In the genomic region with DNA sequence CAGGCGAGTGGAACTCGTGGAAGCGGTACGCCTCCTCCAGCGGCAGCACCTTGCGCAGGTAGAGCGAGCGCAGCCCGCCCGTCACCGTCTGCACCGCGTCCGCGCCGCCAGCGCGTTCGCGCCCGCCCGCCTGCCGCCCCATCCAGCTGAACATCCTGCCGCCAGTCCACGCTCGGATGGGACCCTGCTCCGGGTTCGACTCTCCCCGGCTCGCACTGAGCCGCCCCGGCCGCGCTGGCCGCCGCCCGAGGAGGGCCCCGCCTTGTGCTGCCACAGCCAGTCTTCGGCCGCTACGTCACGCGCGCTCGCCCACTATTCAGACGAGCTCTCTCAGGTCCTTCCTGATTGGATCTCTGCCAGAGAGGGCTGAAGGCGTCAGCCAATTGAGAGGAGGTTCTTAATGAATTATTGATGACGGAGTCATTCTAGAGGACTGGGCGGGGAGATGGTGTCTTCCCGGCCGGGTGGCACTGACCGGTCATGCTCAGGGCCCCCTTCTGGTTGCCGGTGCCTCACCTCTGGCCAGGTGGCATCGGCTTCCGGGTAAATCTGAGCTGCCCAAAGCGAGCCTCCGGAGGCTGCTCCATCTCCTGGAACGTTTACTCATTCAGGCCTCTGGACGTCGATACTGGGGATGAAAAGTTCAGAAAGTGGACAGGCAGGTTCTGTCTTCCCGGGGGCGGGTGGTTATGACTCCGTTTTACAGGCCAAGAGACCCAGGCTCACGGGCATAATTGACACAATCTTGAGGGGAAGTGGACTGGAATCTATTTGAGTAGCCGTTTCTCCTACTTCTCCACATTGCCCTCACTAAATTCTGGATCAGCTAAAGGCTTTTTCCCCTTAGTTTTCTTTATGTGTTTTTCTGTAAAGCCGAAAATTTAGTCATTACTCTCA, we compare ENCODE assay signal across 8 cellular contexts. TPM values are rescaled to one million over a fixed set of nuclear protein-coding genes. Genes with fewer than 3 reads are reported as not detected.
DNase-seq lines count a peak whose midpoint lies in the region; ATAC-seq, FAIRE-seq and TF ChIP-seq lines count a peak whose summit lies in the region.

A gene (minus strand): TSS at position 217 of the 897 bp plus-strand sequence. CDS start 63 bp downstream, at position 154.

- H2AFZ ChIP-seq in HepG2 (ENCODE audit: low read length): peak within 1 kb of the TSS; percentile 98

- H3K36me3 ChIP-seq in HepG2 (replicated peaks in 1 of 2; ENCODE audit: control insufficient read depth in 1 of 2, insufficient read depth in 2 of 2, low read length in 2 of 2): no peaks in the 10 kb centered on the region

- TSS peak; percentile 83 for BruUV-seq in HepG2 (replicated peaks; lab: Mats Ljungman, UMichigan)

- peak within 1 kb of the TSS; percentile 93 for H3K4me2 ChIP-seq in HepG2 (ENCODE audit: low read depth, low read length)

- ATAC-seq in GM19372 (IDR thresholded peaks at IDR 0.05; ENCODE audit: low read depth, unreplicated experiment): peak; percentile 73
- ATAC-seq in HG03558 (IDR thresholded peaks at IDR 0.05; ENCODE audit: extremely low read depth, unreplicated experiment): peak; percentile 68
- ATAC-seq in HepG2: peak; percentile 97

- TF ChIP-seq EP300 in HepG2 (IDR thresholded peaks at IDR 0.05; ENCODE audit: low read depth in 2 of 2, low read length in 2 of 2) (no peak), HepG2 (CRISPR knock-in tag; IDR thresholded peaks at IDR 0.05; ENCODE audit: borderline replicate concordance) (no peak)

- H3K79me2 ChIP-seq in HepG2 (ENCODE audit: insufficient read depth, low read length): no peaks in the 10 kb centered on the region

- peak within 1 kb of the TSS; percentile 58 for H3K27ac ChIP-seq in HepG2 (ENCODE audit: extremely low read length, insufficient read depth, low read length)

- H3K4me3 ChIP-seq in HepG2 (replicated peaks in 1 of 3; ENCODE audit: insufficient read depth in 1 of 3, low read depth in 2 of 3, low read length in 3 of 3): peak within 1 kb of the TSS; percentile 74 to 92 (median 82)

- TF ChIP-seq RAD21 in HepG2 (CRISPR knock-in tag; IDR thresholded peaks at IDR 0.05): no peak

- peaks cover 41% of the 10 kb centered on the region for H3K4me1 ChIP-seq in HepG2 (ENCODE audit: insufficient read depth, low read length)

- peak within 1 kb of the TSS; percentile 78 for H3K9ac ChIP-seq in HepG2 (ENCODE audit: insufficient read depth, low read depth, low read length)

- TF ChIP-seq POLR2A in HepG2 (IDR thresholded peaks at IDR 0.05; ENCODE audit: insufficient read depth in 1 of 2, low read depth in 2 of 2, low read length in 2 of 2): peak; percentile 76 to 77

- CTCF ChIA-PET in HepG2 (lab: Yijun Ruan, JAX; ENCODE audit: low intra/inter-chr PET ratio, low total read pairs): no interaction called here

- intact Hi-C loops in HepG2 (cut with micrococcal nuclease; ENCODE audit: unreplicated experiment): loop anchor here (5.0 kb wide), 1 partner anchor 45 kb away; no protein-coding TSS in a partner anchor

- H4K20me1 ChIP-seq in HepG2 (ENCODE audit: insufficient read depth, low read length): no peaks in the 10 kb centered on the region

- TF ChIP-seq CTCF in HepG2 (CRISPR knock-in tag; IDR thresholded peaks at IDR 0.05): peak; percentile 66

- no peaks in the 10 kb centered on the region for H3K27me3 ChIP-seq in HepG2 (ENCODE audit: control insufficient read depth in 1 of 2, insufficient read depth in 2 of 2, low read length in 2 of 2)

- POLR2A ChIA-PET in HepG2 (lab: Yijun Ruan, JAX): interaction anchor here (0.7 to 2.2 kb wide), 13 partner anchors 8 to 518 kb away, joined by 3 to 27 read pairs (median 4); a partner anchor contains a TSS

- H3K9me3 ChIP-seq in HepG2 (ENCODE audit: low read length): no peaks in the 10 kb centered on the region

- DNase-seq in CD1c-positive myeloid dendritic cell (ENCODE audit: extremely low spot score) (peak; percentile 99), NCI-H748 treated with DMSO at 0.1 percent for 48 hours (lab: John Stamatoyannopoulos, UW) (peak; percentile 89), dermis microvascular lymphatic vessel endothelial cell (ENCODE audit: low read depth in 2 of 2) (peak; percentile 98 to 100), HepG2 (ENCODE audit: low spot score) (peak; percentile 100)
- peak; percentile 91 to 92 for DNase-seq in activated CD4-positive, alpha-beta T cell treated with anti-CD3 and anti-CD28 coated beads, Interleukin-2, amount 50 U/mL, for 4 hours
- peak; percentile 92 for DNase-seq in stimulated activated CD4-positive, alpha-beta T cell treated with anti-CD3 and anti-CD28 coated beads, Interleukin-4, amount 100 ng/mL, for 1 hour

- peak; percentile 95 for FAIRE-seq in HepG2 (lab: Jason Lieb, UNC)

- WGBS in HepG2 (ENCODE audit: low lambda C conversion rate): 10% methylated on average over 8 of the region's 66 CpGs

- in situ Hi-C loops in HepG2 (cut with HindIII; ENCODE audit: extremely low pct_ligation_motif_present, low pct_unique_long_range_greater_than_20kb): no loop called here

TF ChIP-seq in HepG2, 621 proteins besides CTCF, POLR2A, EP300 and RAD21 (continues in another document):
- TF ChIP-seq HNF4G (IDR thresholded peaks at IDR 0.05; ENCODE audit: borderline replicate concordance, low read depth, low read length) (no peak), HNF4G (CRISPR knock-in tag; IDR thresholded peaks at IDR 0.05; ENCODE audit: borderline replicate concordance, low read depth) (no peak), ATF7-NPFF (CRISPR knock-in tag; IDR thresholded peaks at IDR 0.05; ENCODE audit: low read depth) (no peak), NCOR1 (IDR thresholded peaks at IDR 0.05; ENCODE audit: borderline replicate concordance, low read length) (no peak), ZNF282 (IDR thresholded peaks at IDR 0.05; ENCODE audit: partially characterized antibody) (no peak), ZNF264 (CRISPR knock-in tag; IDR thresholded peaks at IDR 0.05) (peak; percentile 99), ZNF709 (CRISPR knock-in tag; IDR thresholded peaks at IDR 0.05) (0 out of 2 replicates have a peak, but pooled peaks have one; percentile 42)
- TF ChIP-seq, protein P1, sequence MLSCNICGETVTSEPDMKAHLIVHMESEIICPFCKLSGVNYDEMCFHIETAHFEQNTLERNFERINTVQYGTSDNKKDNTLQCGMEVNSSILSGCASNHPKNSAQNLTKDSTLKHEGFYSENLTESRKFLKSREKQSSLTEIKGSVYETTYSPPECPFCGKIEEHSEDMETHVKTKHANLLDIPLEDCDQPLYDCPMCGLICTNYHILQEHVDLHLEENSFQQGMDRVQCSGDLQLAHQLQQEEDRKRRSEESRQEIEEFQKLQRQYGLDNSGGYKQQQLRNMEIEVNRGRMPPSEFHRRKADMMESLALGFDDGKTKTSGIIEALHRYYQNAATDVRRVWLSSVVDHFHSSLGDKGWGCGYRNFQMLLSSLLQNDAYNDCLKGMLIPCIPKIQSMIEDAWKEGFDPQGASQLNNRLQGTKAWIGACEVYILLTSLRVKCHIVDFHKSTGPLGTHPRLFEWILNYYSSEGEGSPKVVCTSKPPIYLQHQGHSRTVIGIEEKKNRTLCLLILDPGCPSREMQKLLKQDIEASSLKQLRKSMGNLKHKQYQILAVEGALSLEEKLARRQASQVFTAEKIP (CRISPR knock-in tag; IDR thresholded peaks at IDR 0.05; ENCODE audit: borderline replicate concordance): no peak
- TF ChIP-seq, protein P2, sequence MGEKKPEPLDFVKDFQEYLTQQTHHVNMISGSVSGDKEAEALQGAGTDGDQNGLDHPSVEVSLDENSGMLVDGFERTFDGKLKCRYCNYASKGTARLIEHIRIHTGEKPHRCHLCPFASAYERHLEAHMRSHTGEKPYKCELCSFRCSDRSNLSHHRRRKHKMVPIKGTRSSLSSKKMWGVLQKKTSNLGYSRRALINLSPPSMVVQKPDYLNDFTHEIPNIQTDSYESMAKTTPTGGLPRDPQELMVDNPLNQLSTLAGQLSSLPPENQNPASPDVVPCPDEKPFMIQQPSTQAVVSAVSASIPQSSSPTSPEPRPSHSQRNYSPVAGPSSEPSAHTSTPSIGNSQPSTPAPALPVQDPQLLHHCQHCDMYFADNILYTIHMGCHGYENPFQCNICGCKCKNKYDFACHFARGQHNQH (CRISPR knock-in tag; IDR thresholded peaks at IDR 0.05): no peak

RNA-seq across cellular contexts. Expression of the gene that starts here (rescaled TPM):
- 66.4 and 68.8 TPM in 2 replicates for total RNA-seq in dermis microvascular lymphatic vessel endothelial cell
- total RNA-seq in HepG2 (2016; rRNA removed; fragmentation: Illumina TruSeq; extraction: Trizol): 4.8 and 4.9 TPM in 2 replicates
- total RNA-seq in HepG2 (2016; cell fraction: cytosol; rRNA removed; fragmentation: Illumina TruSeq; extraction: Trizol; ENCODE audit: low read depth): 0.97 and 1.0 TPM in 2 replicates
- 4.7 and 4.8 TPM in 2 replicates for total RNA-seq in HepG2 (2016; cell fraction: insoluble cytoplasmic fraction; rRNA removed; fragmentation: Illumina TruSeq; extraction: Trizol)
- 3.1 and 3.3 TPM in 2 replicates for total RNA-seq in HepG2 (2016; cell fraction: membrane; rRNA removed; fragmentation: Illumina TruSeq; extraction: Trizol)
- 2.8 and 3.3 TPM in 2 replicates for total RNA-seq in HepG2 (2016; cell fraction: nucleus; rRNA removed; fragmentation: Illumina TruSeq; extraction: Trizol)
- 3.1 and 4.2 TPM in 2 replicates for polyA plus RNA-seq in HepG2 (2011; rRNA removed)
- polyA plus RNA-seq in HepG2 (2011; cell fraction: cytosol; rRNA removed): 3.3 and 3.5 TPM in 2 replicates
- 2.8 and 2.9 TPM in 2 replicates for polyA plus RNA-seq in HepG2 (2011; cell fraction: nucleus; rRNA removed)
- 1.7 and 3.1 TPM in 2 replicates for polyA plus RNA-seq in HepG2 (2012)
- polyA plus RNA-seq in HepG2 (2016; cell fraction: cytosol; fragmentation: Illumina TruSeq; extraction: Trizol; ENCODE audit: low read depth): 0.84 and 1.1 TPM in 2 replicates
- 4.5 and 4.7 TPM in 2 replicates for polyA plus RNA-seq in HepG2 (2016; cell fraction: insoluble cytoplasmic fraction; fragmentation: Illumina TruSeq; extraction: Trizol; ENCODE audit: low read depth)
- 2.2 and 2.4 TPM in 2 replicates for polyA plus RNA-seq in HepG2 (2016; cell fraction: membrane; fragmentation: Illumina TruSeq; extraction: Trizol; ENCODE audit: low read depth)
- 2.2 and 2.6 TPM in 2 replicates for polyA plus RNA-seq in HepG2 (2016; cell fraction: nucleus; fragmentation: Illumina TruSeq; extraction: Trizol; ENCODE audit: insufficient read depth, low read depth)
- polyA minus RNA-seq in HepG2 (2011; rRNA and poly(A)+ RNA removed; ENCODE audit: low replicate concordance): 10.8 and 22.1 TPM in 2 replicates
- 3.8 and 4.5 TPM in 2 replicates for polyA minus RNA-seq in HepG2 (2011; cell fraction: cytosol; rRNA and poly(A)+ RNA removed)
- polyA minus RNA-seq in HepG2 (2011; cell fraction: nucleus; rRNA and poly(A)+ RNA removed): 5.9 and 6.2 TPM in 2 replicates

Comparison
In these comparisons a context has a peak if more than half of its experiments do, and no peak if none do; other contexts are left out.
1. Peak in every context shown above with its lines: DNase-seq, ATAC-seq, H3K4me3 ChIP-seq and H3K27ac ChIP-seq.
2. RNA of the gene that starts here (total RNA-seq): 66.4 to 68.8 TPM in dermis microvascular lymphatic vessel endothelial cell; 0.97 to 4.9 TPM in HepG2; every median in the first group is over 10 times any median in the second.